ENCODE assay signal across 23 cellular contexts in the genomic region with DNA sequence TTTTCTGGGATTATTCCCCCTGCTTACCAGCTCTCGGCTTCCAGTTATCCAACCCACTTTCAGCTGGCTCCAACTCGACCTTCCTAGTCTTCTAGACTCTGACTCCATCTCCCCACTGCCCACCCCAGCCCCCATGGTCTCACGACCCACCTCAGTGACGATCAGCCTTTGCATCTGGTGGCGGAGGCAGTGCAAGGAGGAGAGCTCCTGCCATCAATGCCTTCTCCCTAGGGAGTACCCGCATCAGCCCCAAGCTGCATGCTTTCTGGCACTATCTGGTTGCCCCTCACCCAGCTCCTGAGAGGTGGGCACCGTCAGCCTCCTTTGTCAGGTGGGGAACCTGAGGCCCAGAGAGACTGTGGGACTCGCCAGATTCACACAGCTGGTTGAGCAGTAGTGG.
DNase-seq lines count a peak whose midpoint lies in the region; ATAC-seq, FAIRE-seq and TF ChIP-seq lines count a peak whose summit lies in the region.
"Had no signal": no experiment of that assay in that cellular context is flagged by ENCODE, and none has a peak within 500 bp of the region (broad histone marks: within the 10 kb centered on the region; RNA-seq: fewer than 3 reads in every experiment).

No MANE protein-coding gene starts in this region.

- H4K8ac ChIP-seq in H9 (replicated peaks; ENCODE audit: insufficient read length, low read depth, low read length), result no peak overlapping the region

- no peaks in the 10 kb centered on the region for H3K79me1 ChIP-seq in H9 (ENCODE audit: insufficient read depth, low read depth, low read length, poor library complexity, severe bottlenecking)

- H3K4me1 Mint-ChIP-seq in H9, result peaks cover 21 to 46% of the 10 kb centered on the region in 2 experiments
- H3K4me1 Mint-ChIP-seq: CD14-positive monocyte; CD4-positive, alpha-beta memory T cell had no signal

- DNase-seq in H9, result peak; percentile 23
- peak; percentile 32 for DNase-seq in islet precursor cell
- peak; percentile 50 for DNase-seq in posterior vena cava (ENCODE audit: low spot score)
- no peak for DNase-seq in GM20000 (ENCODE audit: low spot score)
- DNase-seq in NCI-H526 (lab: John Stamatoyannopoulos, UW), result no peak
- DNase-seq in pancreas, result no peak
- DNase-seq: ACHN; BE2C; CD4-positive, alpha-beta memory T cell; DMS53; DND-41; EL; HFFc6; KG1 had no signal

- H3K4me3 Mint-ChIP-seq in H9, result no peak overlapping the region
- H3K4me3 Mint-ChIP-seq: CD14-positive monocyte, GM23338, HFFc6 had no signal

- H3K36me3 Mint-ChIP-seq in H9 (ENCODE audit: insufficient read depth in 1 of 3, low read depth in 3 of 3), result no peaks in the 10 kb centered on the region; a peak in 1 of 7 replicates
- H3K36me3 Mint-ChIP-seq: CD14-positive monocyte had no signal

- no peaks in the 10 kb centered on the region; a peak in 3 of 5 replicates for H3K9me3 Mint-ChIP-seq in H9
- H3K9me3 Mint-ChIP-seq: GM23338 had no signal

- no peak overlapping the region for H2BK20ac ChIP-seq in H9 (ENCODE audit: low read depth, low read length, poor library complexity, severe bottlenecking)

- WGBS in H9 (ENCODE audit: extremely low coverage, insufficient read length, low lambda C conversion rate), result no CpG with 5 or more reads among the region's 8 CpGs
- 58 to 78% methylated on average over 8 of the region's 8 CpGs for WGBS in pancreas, 2 donors

- H4K5ac ChIP-seq in H9 (ENCODE audit: insufficient read length, low read depth, low read length), result no peak overlapping the region

- no peaks in the 10 kb centered on the region for H3K36me3 ChIP-seq in BLaER1 treated with 17β-estradiol and CSF1 and Interleukin-3, amounts not matched to agents 10 nM and 100 nM
- H3K36me3 ChIP-seq in pancreas, result no peaks in the 10 kb centered on the region
- H3K36me3 ChIP-seq: BE2C had no signal

- H3K27me3 Mint-ChIP-seq in H9 (ENCODE audit: low read depth), result peaks cover 19% of the 10 kb centered on the region

- no peak overlapping the region for H2BK5ac ChIP-seq in H9 (ENCODE audit: insufficient read length, low read length)

- no peak overlapping the region for H2BK15ac ChIP-seq in H9 (ENCODE audit: low read depth, low read length)

- H3T11ph ChIP-seq in H9 (ENCODE audit: low read length), result no peak overlapping the region

- no peak overlapping the region for H3K56ac ChIP-seq in H9 (ENCODE audit: insufficient read length, low read depth, low read length)

- no peaks in the 10 kb centered on the region for H3K23me2 ChIP-seq in H9 (ENCODE audit: insufficient read length, low read depth, low read length, poor library complexity, severe bottlenecking)

- H3K4ac ChIP-seq in H9 (ENCODE audit: low read depth, low read length), result no peak overlapping the region

- H3K23ac ChIP-seq in H9 (ENCODE audit: insufficient read length, low read depth, low read length), result no peak overlapping the region

- H3K4me3 ChIP-seq in BLaER1 treated with 17β-estradiol and CSF1 and Interleukin-3, amounts not matched to agents 10 nM and 100 nM, result no peak overlapping the region
- H3K4me3 ChIP-seq in pancreas, result no peak overlapping the region
- H3K4me3 ChIP-seq: GM12878, GM23338 had no signal

- H3K14ac ChIP-seq in H9 (ENCODE audit: insufficient read depth, low read length), result no peak overlapping the region; the same call in 1 of the 2 replicates

- no peaks in the 10 kb centered on the region for H4K20me1 ChIP-seq in BLaER1 treated with 17β-estradiol and CSF1 and Interleukin-3, amounts not matched to agents 10 nM and 100 nM
- H4K20me1 ChIP-seq in H9 (ENCODE audit: control insufficient read depth, insufficient read depth, insufficient read length), result no peaks in the 10 kb centered on the region

- no peak overlapping the region for H4K91ac ChIP-seq in H9 (ENCODE audit: insufficient read length, low read depth, low read length)

- no peak overlapping the region for H3K27ac Mint-ChIP-seq in H9
- H3K27ac Mint-ChIP-seq: CD14-positive monocyte; CD4-positive, alpha-beta memory T cell; GM23338; HFFc6 had no signal

- H3K9ac ChIP-seq in BLaER1 treated with 17β-estradiol and CSF1 and Interleukin-3, amounts not matched to agents 10 nM and 100 nM, result no peak overlapping the region
- no peak overlapping the region for H3K9ac ChIP-seq in H9 (ENCODE audit: extremely low read depth, insufficient read length, low read length)

- H2BK12ac ChIP-seq in H9 (ENCODE audit: insufficient read length, low read depth, low read length), result no peak overlapping the region

- peaks cover 0 to 5% (median 0%) of the 10 kb centered on the region in 11 experiments; a peak in 1 of 22 replicates for H3K9me3 ChIP-seq in BLaER1 treated with 17β-estradiol and CSF1 and Interleukin-3, amounts not matched to agents 10 nM and 100 nM (replicated peaks in 1 of 11)
- H3K9me3 ChIP-seq in H9 (ENCODE audit: control insufficient read depth, low read depth, low read length) (no peaks in the 10 kb centered on the region), pancreas (no peaks in the 10 kb centered on the region)
- H3K9me3 ChIP-seq: BE2C had no signal

- H3K79me2 ChIP-seq in H9 (ENCODE audit: insufficient read depth, low read length), result no peaks in the 10 kb centered on the region

- H2AFZ ChIP-seq in H9 (ENCODE audit: low read length), result no peak overlapping the region
- H2AFZ ChIP-seq: GM23338 had no signal

- intact Hi-C loops in posterior vena cava (cut with DNase I) (no loop called here), pancreas (cut with DNase I) (no loop called here)

- H3K18ac ChIP-seq in H9 (ENCODE audit: insufficient read length, low read depth, low read length), result no peak overlapping the region

- ATAC-seq in GM19455 (IDR thresholded peaks at IDR 0.05; ENCODE audit: unreplicated experiment) (no peak), pancreas (no peak)
- ATAC-seq: GM12878, GM23338, HCT116, HepG2 had no signal

- TF ChIP-seq CTCF in H9 (conservative IDR thresholded peaks at IDR 0.05) (no peak), GM20000 (IDR thresholded peaks at IDR 0.05; ENCODE audit: extremely low read depth, missing control alignments) (no peak), pancreas (IDR thresholded peaks at IDR 0.05) (no peak)

- no peak for FAIRE-seq in pancreas (lab: Jason Lieb, UNC)
- FAIRE-seq: A204.1, GM12878, H54, HepG2 had no signal

- peaks cover 7 to 35% (median 30%) of the 10 kb centered on the region in 10 experiments for H3K4me1 ChIP-seq in BLaER1 treated with 17β-estradiol and CSF1 and Interleukin-3, amounts not matched to agents 10 nM and 100 nM
- H3K4me1 ChIP-seq in H9 (ENCODE audit: insufficient read depth, low read length) (no peaks in the 10 kb centered on the region; the same call in 1 of the 2 replicates), pancreas (no peaks in the 10 kb centered on the region)
- H3K4me1 ChIP-seq: BE2C had no signal

- no peak overlapping the region for H2AK5ac ChIP-seq in H9 (ENCODE audit: insufficient read length, low read length)

- H3K4me2 ChIP-seq in BLaER1 treated with 17β-estradiol and CSF1 and Interleukin-3, amounts not matched to agents 10 nM and 100 nM, result peak overlapping the region in 8 of 11 experiments; percentile 28 to 76 (median 63); a peak in 15 of 22 replicates
- H3K4me2 ChIP-seq in H9 (ENCODE audit: insufficient read depth, insufficient read length, low read length), result no peak overlapping the region
- H3K4me2 ChIP-seq: GM23338 had no signal

- no peaks in the 10 kb centered on the region for H3K27me3 ChIP-seq in BLaER1 treated with 17β-estradiol and CSF1 and Interleukin-3, amounts not matched to agents 10 nM and 100 nM
- no peaks in the 10 kb centered on the region for H3K27me3 ChIP-seq in H9 (ENCODE audit: insufficient read depth, low read length)
- H3K27me3 ChIP-seq in pancreas, result no peaks in the 10 kb centered on the region
- H3K27me3 ChIP-seq: BE2C had no signal

- no peak overlapping the region for H3K27ac ChIP-seq in BLaER1 treated with 17β-estradiol and CSF1 and Interleukin-3, amounts not matched to agents 10 nM and 100 nM
- H3K27ac ChIP-seq in H9 (ENCODE audit: insufficient read length, low read depth, low read length) (no peak overlapping the region), pancreas (no peak overlapping the region)

- H2BK120ac ChIP-seq in H9 (ENCODE audit: low read depth, low read length, poor library complexity, severe bottlenecking), result no peak overlapping the region

Comparison
In these comparisons a context has a peak if more than half of its experiments do, and no peak if none do; other contexts are left out.
1. DNase-seq: peak in H9 (single experiment), islet precursor cell (single experiment) and posterior vena cava (single experiment); none in GM20000 (single experiment), NCI-H526 (0 of 2) and pancreas (0 of 6).